24 cellular contexts compared by ENCODE assay signal in genomic region chr6:42380208-42380979, GRCh38.
A peak's percentile ranks its signal among the peaks of the same experiment; 100 is the strongest.
DNase-seq lines count a peak whose midpoint lies in the region; ATAC-seq, FAIRE-seq and TF ChIP-seq lines count a peak whose summit lies in the region.
"Had no signal": no experiment of that assay in that cellular context is flagged by ENCODE, and none has a peak within 500 bp of the region (broad histone marks: within the 10 kb centered on the region; RNA-seq: fewer than 3 reads in every experiment).

No MANE protein-coding gene starts in this region.

- H3K4me1 ChIP-seq in BLaER1 treated with 17β-estradiol and CSF1 and Interleukin-3, amounts not matched to agents 10 nM and 100 nM, result peaks cover 47 to 60% (median 54%) of the 10 kb centered on the region in 10 experiments
- H3K4me1 ChIP-seq in GM23338 (ENCODE audit: insufficient read depth) (peaks cover 12% of the 10 kb centered on the region), HepG2 (ENCODE audit: insufficient read depth, low read length) (no peaks in the 10 kb centered on the region), BE2C (no peaks in the 10 kb centered on the region), smooth muscle cell (ENCODE audit: low read depth) (no peaks in the 10 kb centered on the region)
- H3K4me1 ChIP-seq: transverse colon had no signal

- 5% methylated on average over 4 of the region's 4 CpGs for WGBS in HepG2 (ENCODE audit: low lambda C conversion rate)
- 72% methylated on average over 4 of the region's 4 CpGs for WGBS in smooth muscle cell (ENCODE audit: low lambda C conversion rate)

- no peak overlapping the region for H3K4me3 Mint-ChIP-seq in GM23338
- H3K4me3 Mint-ChIP-seq in activated CD8-positive, alpha-beta T cell treated with anti-CD3 and anti-CD28 coated beads for 36 hours, result no peak overlapping the region
- H3K4me3 Mint-ChIP-seq: brain, mesothelial cell of epicardium had no signal

- no peaks in the 10 kb centered on the region for H3K27me3 ChIP-seq in BLaER1 treated with 17β-estradiol and CSF1 and Interleukin-3, amounts not matched to agents 10 nM and 100 nM
- no peaks in the 10 kb centered on the region for H3K27me3 ChIP-seq in GM23338 (ENCODE audit: insufficient read depth)
- H3K27me3 ChIP-seq in HepG2 (ENCODE audit: control insufficient read depth in 1 of 2, insufficient read depth in 2 of 2, low read length in 2 of 2), result peaks cover 2 to 24% of the 10 kb centered on the region in 2 experiments; a peak in 4 of 5 replicates
- H3K27me3 ChIP-seq in BE2C, result no peaks in the 10 kb centered on the region
- H3K27me3 ChIP-seq in smooth muscle cell (ENCODE audit: low read depth), result no peaks in the 10 kb centered on the region
- H3K27me3 ChIP-seq: transverse colon had no signal

- peak overlapping the region in 4 of 11 experiments; percentile 18 to 43 (median 34); a peak in 6 of 22 replicates for H3K27ac ChIP-seq in BLaER1 treated with 17β-estradiol and CSF1 and Interleukin-3, amounts not matched to agents 10 nM and 100 nM
- H3K27ac ChIP-seq in GM23338 (ENCODE audit: low read depth) (no peak overlapping the region), HepG2 (ENCODE audit: extremely low read length, insufficient read depth, low read length) (no peak overlapping the region), smooth muscle cell (ENCODE audit: low read depth) (no peak overlapping the region)
- H3K27ac ChIP-seq: transverse colon had no signal

- ATAC-seq in GM23338 (no peak), HepG2 (no peak)
- no peak for ATAC-seq in activated CD8-positive, alpha-beta T cell treated with anti-CD3 and anti-CD28 coated beads for 36 hours
- ATAC-seq: sciatic nerve had no signal

- POLR2A ChIA-PET in activated CD8-positive, alpha-beta T cell treated with anti-CD3 and anti-CD28 coated beads for 36 hours (lab: Charles Lee), result interaction anchor here (1.5 to 3.4 kb wide), 2 partner anchors 10 to 12 kb away, joined by 5 to 20 read pairs; no protein-coding TSS in a partner anchor
- POLR2A ChIA-PET in HepG2 (lab: Yijun Ruan, JAX), result no interaction called here
- POLR2A ChIA-PET in HEK293T (lab: Yijun Ruan, JAX), result no interaction called here

- H3K4me3 ChIP-seq in BLaER1 treated with 17β-estradiol and CSF1 and Interleukin-3, amounts not matched to agents 10 nM and 100 nM, result no peak overlapping the region
- H3K4me3 ChIP-seq in GM23338 (no peak overlapping the region), HepG2 (replicated peaks in 1 of 3; ENCODE audit: insufficient read depth in 1 of 3, low read depth in 2 of 3, low read length in 3 of 3) (no peak overlapping the region), BE2C (ENCODE audit: low read depth, low read length) (no peak overlapping the region), smooth muscle cell (no peak overlapping the region)
- H3K4me3 ChIP-seq: transverse colon had no signal

- H4K20me1 ChIP-seq in BLaER1 treated with 17β-estradiol and CSF1 and Interleukin-3, amounts not matched to agents 10 nM and 100 nM, result peaks cover 0 to 60% (median 19%) of the 10 kb centered on the region in 11 experiments; a peak in 15 of 22 replicates
- H4K20me1 ChIP-seq in GM23338 (replicated peaks; ENCODE audit: insufficient read depth) (peaks cover 44% of the 10 kb centered on the region), HepG2 (ENCODE audit: insufficient read depth, low read length) (no peaks in the 10 kb centered on the region), smooth muscle cell (ENCODE audit: low read depth) (peaks cover 5% of the 10 kb centered on the region)

- H3F3A ChIP-seq in GM23338 (replicated peaks; ENCODE audit: low read depth) (no peaks in the 10 kb centered on the region), smooth muscle cell (ENCODE audit: low read depth) (no peaks in the 10 kb centered on the region)

- FAIRE-seq in HepG2 (lab: Jason Lieb, UNC), result no peak
- FAIRE-seq: GM18507 had no signal

- no peak for TF ChIP-seq POLR2A in HepG2 (IDR thresholded peaks at IDR 0.05; ENCODE audit: insufficient read depth in 1 of 2, low read depth in 2 of 2, low read length in 2 of 2)

- DNase-seq in GM23338 (ENCODE audit: low spot score) (no peak), HepG2 (ENCODE audit: low spot score) (no peak), HEK293T (ENCODE audit: extremely low spot score) (no peak), BE2C (no peak), ecto neural progenitor cell (ENCODE audit: low spot score) (no peak), smooth muscle cell (lab: John Stamatoyannopoulos, UW; ENCODE audit: unreplicated experiment) (no peak)
- no peak for DNase-seq in activated CD8-positive, alpha-beta T cell treated with anti-CD3 and anti-CD28 coated beads for 36 hours
- DNase-seq: activated CD4-positive, alpha-beta T cell treated with anti-CD3 and anti-CD28 coated beads, Interleukin-2, amount 50 U/mL, for 4 hours; activated gamma-delta T cell; AML-193; DMS153; head of caudate nucleus; NCI-H187; NCI-H446 treated with DMSO at 0.1 percent for 48 hours; occipital lobe; SIG-M5; stimulated activated CD4-positive, alpha-beta T cell treated with anti-CD3 and anti-CD28 coated beads, Interleukin-2, amount 100 ng/mL, for 48 hours; T-helper 9 cell; transverse colon had no signal

- in situ Hi-C loops in HepG2 (cut with HindIII; ENCODE audit: extremely low pct_ligation_motif_present, low pct_unique_long_range_greater_than_20kb), result no loop called here

- H3K4me1 Mint-ChIP-seq in GM23338, result peaks cover 17% of the 10 kb centered on the region
- H3K4me1 Mint-ChIP-seq in activated CD8-positive, alpha-beta T cell treated with anti-CD3 and anti-CD28 coated beads for 36 hours (ENCODE audit: low read depth), result peaks cover 66% of the 10 kb centered on the region

- no TSS peak for BruUV-seq in HepG2 (replicated peaks; lab: Mats Ljungman, UMichigan)

- H3K27ac Mint-ChIP-seq in GM23338, result peak overlapping the region; percentile 57; the same call in 1 of the 2 replicates
- H3K27ac Mint-ChIP-seq in activated CD8-positive, alpha-beta T cell treated with anti-CD3 and anti-CD28 coated beads for 36 hours, result peak overlapping the region; percentile 6
- H3K27ac Mint-ChIP-seq: brain, mesothelial cell of epicardium had no signal

- intact Hi-C loops in activated CD8-positive, alpha-beta T cell treated with anti-CD3 and anti-CD28 coated beads for 36 hours (cut with micrococcal nuclease), result no loop called here
- intact Hi-C loops in HepG2 (cut with micrococcal nuclease; ENCODE audit: unreplicated experiment), result no loop called here

- H3K36me3 Mint-ChIP-seq in GM23338 (ENCODE audit: low read depth), result no peaks in the 10 kb centered on the region; the same call in 2 of the 3 replicates
- peaks cover 8% of the 10 kb centered on the region for H3K36me3 Mint-ChIP-seq in activated CD8-positive, alpha-beta T cell treated with anti-CD3 and anti-CD28 coated beads for 36 hours (ENCODE audit: low read depth)

- no peak overlapping the region for H2AFZ ChIP-seq in GM23338
- H2AFZ ChIP-seq in HepG2 (ENCODE audit: low read length), result no peak overlapping the region
- no peak overlapping the region for H2AFZ ChIP-seq in smooth muscle cell (ENCODE audit: low read depth)

- H3K36me3 ChIP-seq in BLaER1 treated with 17β-estradiol and CSF1 and Interleukin-3, amounts not matched to agents 10 nM and 100 nM, result peaks cover 0 to 10% (median 0%) of the 10 kb centered on the region in 11 experiments; a peak in 2 of 22 replicates
- no peaks in the 10 kb centered on the region for H3K36me3 ChIP-seq in GM23338 (ENCODE audit: insufficient read depth)
- H3K36me3 ChIP-seq in HepG2 (replicated peaks in 1 of 2; ENCODE audit: control insufficient read depth in 1 of 2, insufficient read depth in 2 of 2, low read length in 2 of 2), result no peaks in the 10 kb centered on the region
- no peaks in the 10 kb centered on the region for H3K36me3 ChIP-seq in BE2C
- no peaks in the 10 kb centered on the region for H3K36me3 ChIP-seq in smooth muscle cell (ENCODE audit: low read depth)
- H3K36me3 ChIP-seq: transverse colon had no signal

- peaks cover 8% of the 10 kb centered on the region for H3K27me3 Mint-ChIP-seq in GM23338 (ENCODE audit: insufficient read depth, low read depth, poor library complexity)
- H3K27me3 Mint-ChIP-seq in activated CD8-positive, alpha-beta T cell treated with anti-CD3 and anti-CD28 coated beads for 36 hours, result no peaks in the 10 kb centered on the region
- H3K27me3 Mint-ChIP-seq: brain had no signal

- H3K79me2 ChIP-seq in GM23338 (replicated peaks; ENCODE audit: insufficient read depth) (peaks cover 92% of the 10 kb centered on the region), HepG2 (ENCODE audit: insufficient read depth, low read length) (no peaks in the 10 kb centered on the region), smooth muscle cell (ENCODE audit: low read depth) (no peaks in the 10 kb centered on the region)

- TF ChIP-seq RAD21 in HepG2 (CRISPR knock-in tag; IDR thresholded peaks at IDR 0.05), result no peak

- no peak overlapping the region for H3K9ac ChIP-seq in BLaER1 treated with 17β-estradiol and CSF1 and Interleukin-3, amounts not matched to agents 10 nM and 100 nM
- H3K9ac ChIP-seq in HepG2 (ENCODE audit: insufficient read depth, low read depth, low read length), result no peak overlapping the region
- no peak overlapping the region for H3K9ac ChIP-seq in smooth muscle cell (ENCODE audit: low read depth)

- H3K9me3 ChIP-seq in BLaER1 treated with 17β-estradiol and CSF1 and Interleukin-3, amounts not matched to agents 10 nM and 100 nM (replicated peaks in 1 of 11), result no peaks in the 10 kb centered on the region
- H3K9me3 ChIP-seq in HepG2 (ENCODE audit: low read length) (no peaks in the 10 kb centered on the region), BE2C (no peaks in the 10 kb centered on the region), smooth muscle cell (replicated peaks; ENCODE audit: low read depth) (no peaks in the 10 kb centered on the region)
- H3K9me3 ChIP-seq: transverse colon had no signal

- H3K9me2 ChIP-seq in GM23338 (ENCODE audit: insufficient read depth), result no peaks in the 10 kb centered on the region

- CTCF ChIA-PET in activated CD8-positive, alpha-beta T cell treated with anti-CD3 and anti-CD28 coated beads for 36 hours (lab: Charles Lee), result no interaction called here
- CTCF ChIA-PET in HepG2 (lab: Yijun Ruan, JAX; ENCODE audit: low intra/inter-chr PET ratio, low total read pairs) (no interaction called here), HEK293T (lab: Yijun Ruan, JAX) (no interaction called here)

- no peak for TF ChIP-seq EP300 in HepG2 (IDR thresholded peaks at IDR 0.05; ENCODE audit: low read depth in 2 of 2, low read length in 2 of 2)
- TF ChIP-seq EP300 in HepG2 (CRISPR knock-in tag; IDR thresholded peaks at IDR 0.05; ENCODE audit: borderline replicate concordance), result no peak

- TF ChIP-seq CTCF in GM23338 (conservative IDR thresholded peaks at IDR 0.05; ENCODE audit: low read depth in 2 of 2), result no peak
- no peak for TF ChIP-seq CTCF in activated CD8-positive, alpha-beta T cell treated with anti-CD3 and anti-CD28 coated beads for 36 hours (IDR thresholded peaks at IDR 0.05)
- no peak for TF ChIP-seq CTCF in HepG2 (CRISPR knock-in tag; IDR thresholded peaks at IDR 0.05)
- no peak for TF ChIP-seq CTCF in BE2C (IDR thresholded peaks at IDR 0.05; ENCODE audit: low read depth, low read length)
- TF ChIP-seq CTCF in smooth muscle cell (IDR thresholded peaks at IDR 0.05; ENCODE audit: borderline replicate concordance, insufficient read depth, poor library complexity, severe bottlenecking), result no peak

- H3K4me2 ChIP-seq in BLaER1 treated with 17β-estradiol and CSF1 and Interleukin-3, amounts not matched to agents 10 nM and 100 nM, result peak overlapping the region; percentile 42 to 83 (median 68)
- H3K4me2 ChIP-seq in GM23338, result no peak overlapping the region
- H3K4me2 ChIP-seq in HepG2 (ENCODE audit: low read depth, low read length), result no peak overlapping the region
- H3K4me2 ChIP-seq in smooth muscle cell, result no peak overlapping the region

- no peaks in the 10 kb centered on the region for H3K9me3 Mint-ChIP-seq in GM23338
- H3K9me3 Mint-ChIP-seq in activated CD8-positive, alpha-beta T cell treated with anti-CD3 and anti-CD28 coated beads for 36 hours, result no peaks in the 10 kb centered on the region
- H3K9me3 Mint-ChIP-seq: brain, mesothelial cell of epicardium had no signal

Comparison
In these comparisons a context has a peak if more than half of its experiments do, and no peak if none do; other contexts are left out.
1. H3K4me2 ChIP-seq: peak in BLaER1 treated with 17β-estradiol and CSF1 and Interleukin-3, amounts not matched to agents 10 nM and 100 nM (11 of 11); none in GM23338 (single experiment), HepG2 (single experiment) and smooth muscle cell (single experiment).